In the genomic region with DNA sequence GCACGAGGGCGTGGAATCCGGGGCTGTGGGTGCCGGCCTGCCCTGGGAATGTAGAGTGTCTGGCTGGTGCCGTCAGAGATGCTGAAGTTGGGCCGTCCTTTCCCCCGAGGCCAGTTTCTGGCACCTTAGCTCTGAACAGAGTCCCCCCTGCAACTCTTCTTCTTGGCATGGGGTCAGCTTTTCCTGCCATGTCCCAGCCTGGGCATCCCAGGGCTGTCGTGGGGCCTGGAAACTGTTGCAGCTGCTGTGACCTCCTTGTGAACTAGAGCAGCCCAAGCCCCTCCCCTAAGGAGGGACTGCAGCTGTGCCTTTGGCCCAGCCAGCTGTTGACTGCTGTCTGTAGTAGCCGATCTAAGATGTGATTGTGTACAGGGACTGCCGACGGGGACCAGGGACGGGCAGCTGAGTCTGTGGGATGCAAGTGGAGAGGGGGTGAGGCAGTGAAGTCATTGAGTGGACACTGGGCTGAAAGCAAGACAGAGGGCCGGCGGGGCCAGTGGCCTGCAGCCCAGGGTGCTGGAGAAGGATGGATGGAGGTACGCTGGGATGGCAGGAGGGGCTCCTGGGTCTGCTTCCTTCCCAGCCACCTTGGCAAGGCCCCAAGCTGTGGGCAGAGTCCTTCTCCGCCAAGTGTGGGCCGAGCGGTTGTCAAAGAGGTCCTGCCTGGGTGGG, we compare ENCODE assay signal across 19 cellular contexts. TPM values are rescaled to one million over a fixed set of nuclear protein-coding genes. Genes with fewer than 3 reads are reported as not detected.
DNase-seq lines count a peak whose midpoint lies in the region; ATAC-seq and TF ChIP-seq lines count a peak whose summit lies in the region.
"Had no signal": no experiment of that assay in that cellular context is flagged by ENCODE, and none has a peak within 500 bp of the region (broad histone marks: within the 10 kb centered on the region; RNA-seq: fewer than 3 reads in every experiment).

No MANE protein-coding gene starts in this region.

- ATAC-seq in GM21619 (IDR thresholded peaks at IDR 0.05; ENCODE audit: unreplicated experiment) (no peak), GM18517 (IDR thresholded peaks at IDR 0.05; ENCODE audit: unreplicated experiment) (no peak)
- ATAC-seq: esophagus mucosa, T-helper 17 cell had no signal

- H3K9me3 ChIP-seq in left ventricle myocardium inferior (replicated peaks) (no peaks in the 10 kb centered on the region), WERI-Rb-1 (ENCODE audit: severe bottlenecking) (no peaks in the 10 kb centered on the region)
- H3K9me3 ChIP-seq: ovary had no signal

- intact Hi-C loops in left ventricle myocardium inferior (cut with micrococcal nuclease) = no loop called here

- H3K27ac ChIP-seq in left ventricle myocardium inferior (replicated peaks) = no peak overlapping the region
- no peak overlapping the region for H3K27ac ChIP-seq in WERI-Rb-1
- H3K27ac ChIP-seq: ovary had no signal

- H3K36me3 Mint-ChIP-seq in nephron progenitor cell (ENCODE audit: low read depth) (peaks cover 73% of the 10 kb centered on the region), type B pancreatic cell (peaks cover 3% of the 10 kb centered on the region)

- H3K36me3 ChIP-seq in left ventricle myocardium inferior (peaks cover 77% of the 10 kb centered on the region), WERI-Rb-1 (peaks cover 76% of the 10 kb centered on the region)
- H3K36me3 ChIP-seq: ovary had no signal

- TF ChIP-seq CTCF in left ventricle myocardium inferior (IDR thresholded peaks at IDR 0.05; ENCODE audit: borderline replicate concordance) (no peak), nephron progenitor cell (IDR thresholded peaks at IDR 0.05) (no peak), type B pancreatic cell (conservative IDR thresholded peaks at IDR 0.05) (no peak), WERI-Rb-1 (IDR thresholded peaks at IDR 0.05; ENCODE audit: low read depth, low read length) (no peak)

- DNase-seq in anterior cingulate cortex (lab: John Stamatoyannopoulos, UW) (peak in 40 of 58 donors; percentile 17 to 85 (median 56)), left ventricle myocardium inferior (peak; percentile 18), nephron progenitor cell (no peak), type B pancreatic cell (ENCODE audit: extremely low spot score, unreplicated experiment) (no peak), WERI-Rb-1 (no peak)
- DNase-seq: glutamatergic neuron; NCI-H1092 treated with DMSO at 0.1 percent for 48 hours; NCI-H2081 treated with DMSO at 0.1 percent for 48 hours; NCI-H524 treated with DMSO at 0.1 percent for 48 hours; SIG-M5; stimulated activated CD4-positive, alpha-beta T cell treated with anti-CD3 and anti-CD28 coated beads, Interleukin-4, amount 100 ng/mL, for 4 hours; T-helper 17 cell had no signal

- peaks cover 46% of the 10 kb centered on the region for H3K4me1 Mint-ChIP-seq in nephron progenitor cell
- peaks cover 19% of the 10 kb centered on the region for H3K4me1 Mint-ChIP-seq in type B pancreatic cell (ENCODE audit: unreplicated experiment)

- H3K27me3 ChIP-seq in left ventricle myocardium inferior (ENCODE audit: low read depth) (no peaks in the 10 kb centered on the region), WERI-Rb-1 (ENCODE audit: insufficient read depth, low read depth, severe bottlenecking) (no peaks in the 10 kb centered on the region)
- H3K27me3 ChIP-seq: ovary had no signal

- H3K4me3 ChIP-seq in left ventricle myocardium inferior = no peak overlapping the region
- H3K4me3 ChIP-seq in WERI-Rb-1 (ENCODE audit: low read depth, low read length) = no peak overlapping the region
- H3K4me3 ChIP-seq: ovary had no signal

- H3K27me3 Mint-ChIP-seq in nephron progenitor cell (ENCODE audit: low read depth, poor library complexity) = peaks cover 49% of the 10 kb centered on the region
- no peaks in the 10 kb centered on the region for H3K27me3 Mint-ChIP-seq in type B pancreatic cell
- H3K27me3 Mint-ChIP-seq: T-helper 17 cell had no signal

- H3K4me3 Mint-ChIP-seq in nephron progenitor cell (peak overlapping the region; percentile 47), type B pancreatic cell (peak overlapping the region; percentile 8)
- H3K4me3 Mint-ChIP-seq: T-helper 17 cell had no signal

- H3K27ac Mint-ChIP-seq in nephron progenitor cell (no peak overlapping the region), type B pancreatic cell (no peak overlapping the region)
- H3K27ac Mint-ChIP-seq: T-helper 17 cell had no signal

- peaks cover 37% of the 10 kb centered on the region for H3K4me1 ChIP-seq in left ventricle myocardium inferior

- H3K9me3 Mint-ChIP-seq in nephron progenitor cell (no peaks in the 10 kb centered on the region), type B pancreatic cell (no peaks in the 10 kb centered on the region)

RNA-seq across cellular contexts. Expression of a gene that starts 35.7 kb away (rescaled TPM):
- total RNA-seq in left ventricle myocardium inferior = 1.9 TPM
- total RNA-seq in type B pancreatic cell (ENCODE audit: low replicate concordance) = 0.26 and 0.41 TPM in 2 replicates
- total RNA-seq: esophagus mucosa, G401, mesenteric fat pad, ovary, subcutaneous adipose tissue, T-helper 17 cell had no signal

RNA-seq across cellular contexts. Expression of a gene that starts 45.5 kb away (rescaled TPM):
- 51.0 TPM for total RNA-seq in left ventricle myocardium inferior
- total RNA-seq in type B pancreatic cell (ENCODE audit: low replicate concordance) = 95.9 and 114 TPM in 2 replicates

RNA-seq across cellular contexts. Expression of a gene that starts 48.5 kb away (rescaled TPM):
- total RNA-seq in left ventricle myocardium inferior (30.1 TPM), type B pancreatic cell (ENCODE audit: low replicate concordance) (37.9 and 41.7 TPM in 2 replicates)

RNA-seq across cellular contexts. Expression of a gene that starts 51.1 kb away (rescaled TPM):
- total RNA-seq in left ventricle myocardium inferior (75.7 TPM), type B pancreatic cell (ENCODE audit: low replicate concordance) (100 and 118 TPM in 2 replicates)

RNA-seq across cellular contexts. Expression of a gene that starts 55.3 kb away (rescaled TPM):
- total RNA-seq in left ventricle myocardium inferior (35.4 TPM), type B pancreatic cell (ENCODE audit: low replicate concordance) (not detected in 2 replicates)
- total RNA-seq: esophagus mucosa, G401, mesenteric fat pad, ovary, subcutaneous adipose tissue, T-helper 17 cell had no signal

Comparison
In these comparisons a context has a peak if more than half of its experiments do, and no peak if none do; other contexts are left out.
1. DNase-seq: peak in anterior cingulate cortex (40 of 58) and left ventricle myocardium inferior (single experiment); none in nephron progenitor cell (single experiment), type B pancreatic cell (single experiment) and WERI-Rb-1 (single experiment).